In genomic region chr2:172931923-172932520, GRCh38 we compare ENCODE assay signal across 7 cellular contexts.
A peak's percentile ranks its signal among the peaks of the same experiment; 100 is the strongest.
DNase-seq lines count a peak whose midpoint lies in the region; ATAC-seq and TF ChIP-seq lines count a peak whose summit lies in the region.

No MANE protein-coding gene starts in this region.

- no TSS peak for BruUV-seq in mammary epithelial cell (replicated peaks; lab: Mats Ljungman, UMichigan)

- no peak overlapping the region for H3K27ac ChIP-seq in mammary epithelial cell (ENCODE audit: insufficient read depth, low read depth, low read length)

- peaks cover 4% of the 10 kb centered on the region for H3K4me1 ChIP-seq in mammary epithelial cell (ENCODE audit: insufficient read depth, low read length)

- TF ChIP-seq CTCF in GM12864 (IDR thresholded peaks at IDR 0.05; ENCODE audit: low read depth, low read length, missing control alignments) = peak; percentile 67
- TF ChIP-seq CTCF in mammary epithelial cell (conservative IDR thresholded peaks at IDR 0.05 in 1 of 2, IDR thresholded peaks at IDR 0.05 in 1 of 2; ENCODE audit: extremely low read depth in 1 of 2, insufficient read depth in 1 of 2, low read depth in 1 of 2, low read length in 2 of 2) = peak; percentile 68 to 77

- peak overlapping the region; percentile 35 for H3K4me2 ChIP-seq in mammary epithelial cell (ENCODE audit: insufficient read depth, low read depth, low read length)

- H3K27me3 ChIP-seq in mammary epithelial cell (ENCODE audit: insufficient read depth, low read length) = no peaks in the 10 kb centered on the region

- intact Hi-C loops in mammary epithelial cell (cut with micrococcal nuclease) = loop anchor here (1.0 kb wide), 3 partner anchors 68 to 126 kb away; no protein-coding TSS in a partner anchor

- no peak overlapping the region for H3K9ac ChIP-seq in mammary epithelial cell (ENCODE audit: insufficient read depth, low read length)

- H3K79me2 ChIP-seq in mammary epithelial cell (ENCODE audit: insufficient read depth, low read length) = no peaks in the 10 kb centered on the region

- in situ Hi-C loops in mammary epithelial cell (cut with MboI; ENCODE audit: low sequenced_read_pairs in 2 of 2) = loop anchor here in 1 of 2 donors (5.0 kb wide), 1 partner anchor 125 kb away; no protein-coding TSS in a partner anchor

- no peaks in the 10 kb centered on the region for H4K20me1 ChIP-seq in mammary epithelial cell (ENCODE audit: insufficient read depth, low read length)

- DNase-seq in GM12864 (ENCODE audit: low read depth) (peak; percentile 24), NCI-H146 treated with DMSO at 0.1 percent for 48 hours (lab: John Stamatoyannopoulos, UW; ENCODE audit: unreplicated experiment) (peak; percentile 16), UCSD-AML1 (lab: John Stamatoyannopoulos, UW; ENCODE audit: unreplicated experiment) (peak; percentile 20), mammary epithelial cell (no peak), left lobe of liver (ENCODE audit: low spot score) (peak; percentile 66)
- DNase-seq in stimulated activated CD4-positive, alpha-beta T cell treated with anti-CD3 and anti-CD28 coated beads, TNF-alpha, amount 100 ng/mL, for 4 hours (ENCODE audit: low read depth in 3 of 3) = peak; percentile 15 to 35 (median 22)

- no peaks in the 10 kb centered on the region for H3K36me3 ChIP-seq in mammary epithelial cell (ENCODE audit: insufficient read depth, low read length)

- dilution Hi-C loops in mammary epithelial cell (cut with HindIII; ENCODE audit: low sequenced_read_pairs) = no loop called here

- H3K4me3 ChIP-seq in GM12864 (ENCODE audit: low read depth, low read length) (no peak overlapping the region), mammary epithelial cell (replicated peaks in 1 of 3; ENCODE audit: insufficient read depth in 1 of 3, low read depth in 2 of 3, low read length in 3 of 3) (no peak overlapping the region)

- 1% methylated on average over 5 of the region's 8 CpGs for WGBS in mammary epithelial cell (ENCODE audit: low coverage, missing lambda C conversion rate)

- CTCF ChIA-PET in mammary epithelial cell (lab: Charles Lee; ENCODE audit: low non-redundant PET) = interaction anchor here (0.7 to 0.8 kb wide), 3 partner anchors 119 to 126 kb away, joined by 3 to 9 read pairs (median 5); no protein-coding TSS in a partner anchor

- no peak overlapping the region for H2AFZ ChIP-seq in mammary epithelial cell (ENCODE audit: low read depth, low read length)

- no peaks in the 10 kb centered on the region for H3K9me3 ChIP-seq in mammary epithelial cell (replicated peaks; ENCODE audit: insufficient read depth, low read length)

- ATAC-seq in left lobe of liver (peak; percentile 66), GM19452 (IDR thresholded peaks at IDR 0.05; ENCODE audit: unreplicated experiment) (no peak)
